ENCODE assay signal across 23 cellular contexts in genomic region chr6:99285881-99286280, GRCh38.
"Had no signal": no experiment of that assay in that cellular context is flagged by ENCODE, and none has a peak within 500 bp of the region (broad histone marks: within the 10 kb centered on the region; RNA-seq: fewer than 3 reads in every experiment).

No MANE protein-coding gene starts in this region.

- H3K4me1 ChIP-seq: colonic mucosa, esophagus squamous epithelium, left ventricle myocardium inferior, parathyroid adenoma, spleen, testis had no signal

- H3K79me2 ChIP-seq: parathyroid adenoma had no signal

- ATAC-seq: gastroesophageal sphincter; natural killer cell treated with Interleukin-12 subunit alpha and Interleukin-12 subunit beta and Interleukin-15 and Interleukin-18, amount 100 ng/mL, for 72 hours; sciatic nerve; stimulated activated memory B cell treated with anti-CD40 and anti-IgM and Interleukin-4, amounts not matched to agents 10 μg/mL and 1 μg/mL and 100 μg/mL, for 72 hours had no signal

- H3K27ac ChIP-seq: colonic mucosa, esophagus squamous epithelium, gastroesophageal sphincter, left ventricle myocardium inferior, neural progenitor cell, parathyroid adenoma, testis had no signal

- H2AFZ ChIP-seq: neural progenitor cell, parathyroid adenoma had no signal

- H3K36me3 ChIP-seq: colonic mucosa, esophagus squamous epithelium, left ventricle myocardium inferior, neural progenitor cell, spleen had no signal

- H3K27me3 ChIP-seq: colonic mucosa, esophagus squamous epithelium, gastroesophageal sphincter, neural progenitor cell, spleen, testis had no signal

- H3K9me3 ChIP-seq: colonic mucosa, esophagus squamous epithelium, gastroesophageal sphincter, left ventricle myocardium inferior, spleen, testis had no signal

- DNase-seq: colonic mucosa; dermis blood vessel endothelial cell; esophagus squamous epithelium; foreskin fibroblast; glutamatergic neuron; islet precursor cell; left ventricle myocardium inferior; mesenchymal stem cell; midbrain; occipital lobe; spleen; stimulated activated CD4-positive, alpha-beta T cell treated with anti-CD3 and anti-CD28 coated beads, Interleukin-15, amount 100 ng/mL, for 24 hours; stimulated activated CD4-positive, alpha-beta T cell treated with anti-CD3 and anti-CD28 coated beads, Interleukin-1b, Interleukin-23, amount 100 ng/mL, for 48 hours; stimulated activated CD4-positive, alpha-beta T cell treated with anti-CD3 and anti-CD28 coated beads, Interleukin-4, amount 100 ng/mL, for 24 hours; testis; trophoblast cell had no signal

- H3K4me3 ChIP-seq: colonic mucosa, esophagus squamous epithelium, gastroesophageal sphincter, left ventricle myocardium inferior, lung, neural progenitor cell, spleen, testis had no signal

- H3K4me2 ChIP-seq: neural progenitor cell had no signal
